1 cellular context compared by ENCODE assay signal in the genomic region with DNA sequence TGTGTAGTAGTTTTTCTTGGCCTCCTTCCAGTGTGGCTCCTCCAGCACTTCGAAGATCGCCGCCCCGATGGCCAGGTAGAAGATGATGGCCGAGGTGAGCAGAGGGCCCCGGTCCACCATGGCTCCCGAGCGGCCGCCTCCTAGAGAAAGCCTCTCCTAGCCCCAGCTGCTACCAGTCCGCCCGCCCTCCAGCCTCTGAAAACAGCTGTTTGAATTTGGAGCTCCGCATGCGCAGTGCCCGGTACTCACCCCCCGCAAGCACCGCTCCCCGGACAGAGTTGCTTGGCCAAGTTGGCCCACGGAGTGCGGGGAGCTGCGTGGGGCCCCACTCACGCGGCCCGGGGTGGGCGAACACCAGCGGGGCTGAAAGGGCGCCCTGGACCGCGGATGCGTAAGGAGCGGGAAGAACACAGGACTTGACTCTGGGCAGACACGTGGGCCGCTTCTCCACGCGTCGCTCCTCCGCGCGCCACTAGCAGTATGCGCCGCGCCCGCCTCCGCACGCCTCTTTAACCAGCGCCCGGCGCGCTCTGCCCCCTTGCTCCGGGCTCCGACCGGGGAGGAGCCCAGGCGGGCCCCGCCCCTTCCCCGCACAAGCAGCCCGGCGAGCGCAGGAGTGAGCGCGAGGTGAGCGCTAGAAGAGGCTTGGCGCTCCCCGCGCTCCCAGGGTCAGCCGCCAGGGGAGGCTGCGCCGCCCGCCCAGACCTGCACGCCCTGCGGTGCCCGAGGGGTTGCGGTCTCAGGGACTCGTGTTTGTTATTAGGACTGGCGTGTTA.
A peak's percentile ranks its signal among the peaks of the same experiment; 100 is the strongest.
TF ChIP-seq lines count a peak whose summit lies in the region.

KCNK5 (minus strand) TSS at position 484 of the 776 bp plus-strand sequence; CDS start at position 120, 364 bp downstream.

TF ChIP-seq in K562, 482 proteins besides CTCF, POLR2A, EP300 and RAD21 (continued from another document):
- TF ChIP-seq TCF7L2 (IDR thresholded peaks at IDR 0.05; ENCODE audit: low read depth, low read length) (no peak), ZC3H11A (IDR thresholded peaks at IDR 0.05; ENCODE audit: low read depth, low read length) (no peak), POLR2G (IDR thresholded peaks at IDR 0.05; ENCODE audit: low read depth, low read length) (peak; percentile 100), TAF7 (tag; IDR thresholded peaks at IDR 0.05) (peak; percentile 38), NR3C1 (CRISPR knock-in tag; IDR thresholded peaks at IDR 0.05) (no peak), ZFP36 (IDR thresholded peaks at IDR 0.05; ENCODE audit: low read depth, low read length, partially characterized antibody) (no peak), ZNF445 (CRISPR knock-in tag; IDR thresholded peaks at IDR 0.05; ENCODE audit: low read depth) (no peak), SMARCC2 (IDR thresholded peaks at IDR 0.05; ENCODE audit: low read depth) (peak; percentile 60; the same call in 1 of the 2 replicates), CBX8 (IDR thresholded peaks at IDR 0.05; ENCODE audit: borderline replicate concordance, extremely low read depth, low read depth, low read length, poor library complexity, severe bottlenecking) (no peak), NR0B1 (IDR thresholded peaks at IDR 0.05; ENCODE audit: partially characterized antibody) (no peak), RUNX1 (IDR thresholded peaks at IDR 0.05; ENCODE audit: low read depth) (0 out of 2 replicates have a peak, but pooled peaks have one; percentile 14), ZNF717 (CRISPR knock-in tag; IDR thresholded peaks at IDR 0.05) (no peak), TCF7 (IDR thresholded peaks at IDR 0.05; ENCODE audit: borderline replicate concordance) (peak; percentile 60; the same call in 1 of the 2 replicates), POLR2B (IDR thresholded peaks at IDR 0.05; ENCODE audit: low read depth, partially characterized antibody) (peak; percentile 86), SNAPC5 (CRISPR knock-in tag; IDR thresholded peaks at IDR 0.05) (no peak), NCOA6 (IDR thresholded peaks at IDR 0.05) (no peak), COPS2 (conservative IDR thresholded peaks at IDR 0.05) (no peak), ZFPM2 (CRISPR knock-in tag; IDR thresholded peaks at IDR 0.05) (no peak), U2AF1 (optimal IDR thresholded peaks at IDR 0.05; ENCODE audit: low read depth, low read length) (peak; percentile 89), PHB (CRISPR knock-in tag; IDR thresholded peaks at IDR 0.05) (no peak), MCM2 (IDR thresholded peaks at IDR 0.05; ENCODE audit: low read depth) (no peak), MTA2 (IDR thresholded peaks at IDR 0.05; ENCODE audit: low read depth) (no peak), SIX5 (IDR thresholded peaks at IDR 0.05; ENCODE audit: borderline replicate concordance in 1 of 2, insufficient read depth in 1 of 2, low read depth in 1 of 2, low read length in 2 of 2) (no peak), ID3 (CRISPR knock-in tag; IDR thresholded peaks at IDR 0.05) (no peak), ID3 (tag; IDR thresholded peaks at IDR 0.05) (peak; percentile 66; the same call in 1 of the 2 replicates)
- TF ChIP-seq, protein P1, sequence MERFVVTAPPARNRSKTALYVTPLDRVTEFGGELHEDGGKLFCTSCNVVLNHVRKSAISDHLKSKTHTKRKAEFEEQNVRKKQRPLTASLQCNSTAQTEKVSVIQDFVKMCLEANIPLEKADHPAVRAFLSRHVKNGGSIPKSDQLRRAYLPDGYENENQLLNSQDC (CRISPR knock-in tag; IDR thresholded peaks at IDR 0.05): no peak
- TF ChIP-seq, protein P2, sequence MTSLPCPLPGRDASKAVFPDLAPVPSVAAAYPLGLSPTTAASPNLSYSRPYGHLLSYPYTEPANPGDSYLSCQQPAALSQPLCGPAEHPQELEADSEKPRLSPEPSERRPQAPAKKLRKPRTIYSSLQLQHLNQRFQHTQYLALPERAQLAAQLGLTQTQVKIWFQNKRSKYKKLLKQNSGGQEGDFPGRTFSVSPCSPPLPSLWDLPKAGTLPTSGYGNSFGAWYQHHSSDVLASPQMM (CRISPR knock-in tag; IDR thresholded peaks at IDR 0.05): no peak
- TF ChIP-seq, protein P3, sequence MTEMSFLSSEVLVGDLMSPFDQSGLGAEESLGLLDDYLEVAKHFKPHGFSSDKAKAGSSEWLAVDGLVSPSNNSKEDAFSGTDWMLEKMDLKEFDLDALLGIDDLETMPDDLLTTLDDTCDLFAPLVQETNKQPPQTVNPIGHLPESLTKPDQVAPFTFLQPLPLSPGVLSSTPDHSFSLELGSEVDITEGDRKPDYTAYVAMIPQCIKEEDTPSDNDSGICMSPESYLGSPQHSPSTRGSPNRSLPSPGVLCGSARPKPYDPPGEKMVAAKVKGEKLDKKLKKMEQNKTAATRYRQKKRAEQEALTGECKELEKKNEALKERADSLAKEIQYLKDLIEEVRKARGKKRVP (CRISPR knock-in tag; IDR thresholded peaks at IDR 0.05): no peak
TF ChIP-seq in K562: peak in this region for 168.
